In genomic region chr15:93319121-93319814, GRCh38 we compare ENCODE assay signal across 26 cellular contexts.
"Had no signal": no experiment of that assay in that cellular context is flagged by ENCODE, and none has a peak within 500 bp of the region (broad histone marks: within the 10 kb centered on the region; RNA-seq: fewer than 3 reads in every experiment).

No MANE protein-coding gene starts in this region.

- ATAC-seq: mucosa of descending colon, natural killer cell, psoas muscle, right lobe of liver had no signal

- H3K9me3 ChIP-seq: mucosa of descending colon, psoas muscle, right lobe of liver, stomach had no signal

- H3K4me1 ChIP-seq: psoas muscle, right lobe of liver, stomach had no signal

- DNase-seq: cerebellar nuclear complex; dermis blood vessel endothelial cell; effector CD4-positive, alpha-beta T cell; endodermal cell; erythroblast; foreskin melanocyte; head of caudate nucleus; kidney glomerular epithelial cell; mucosa of descending colon; natural killer cell; occipital lobe; psoas muscle; retina; right lobe of liver; stimulated activated CD4-positive, alpha-beta T cell treated with anti-CD3 and anti-CD28 coated beads, Interleukin-2, amount 100 ng/mL, for 24 hours; stimulated activated naive CD4-positive, alpha-beta T cell; stomach; substantia nigra; trophoblast cell had no signal

- H3K79me2 ChIP-seq: hepatocyte had no signal

- H2AFZ ChIP-seq: hepatocyte, neural progenitor cell had no signal

- FAIRE-seq: colon, endothelial cell of umbilical vein, islet of Langerhans, urothelium cell line had no signal

- H3K4me2 ChIP-seq: hepatocyte, neural progenitor cell had no signal

- H3K9me3 Mint-ChIP-seq: natural killer cell had no signal

- H3K36me3 Mint-ChIP-seq: natural killer cell had no signal

- H3K27me3 ChIP-seq: hepatocyte, neural progenitor cell, right lobe of liver, stomach had no signal

- H3K9ac ChIP-seq: neural progenitor cell had no signal

- H3K4me3 ChIP-seq: hepatocyte, mucosa of descending colon, neural progenitor cell, psoas muscle, right lobe of liver, skin epidermis, stomach had no signal

- H3K4me1 Mint-ChIP-seq: natural killer cell had no signal

- H3K27ac Mint-ChIP-seq: endodermal cell, natural killer cell, neural progenitor cell had no signal

- H3K27ac ChIP-seq: hepatocyte, neural progenitor cell, psoas muscle, right lobe of liver, skin epidermis, stomach had no signal

- H3K4me3 Mint-ChIP-seq: endodermal cell, natural killer cell, neural progenitor cell had no signal

- H3K36me3 ChIP-seq: neural progenitor cell, right lobe of liver, stomach had no signal
